In genomic region chr3:120678331-120678845, GRCh38 we compare ENCODE assay signal across 1 cellular context.
A peak's percentile ranks its signal among the peaks of the same experiment; 100 is the strongest.
TF ChIP-seq lines count a peak whose summit lies in the region.

No MANE protein-coding gene starts in this region.

TF ChIP-seq in K562, 482 proteins besides CTCF, POLR2A, EP300 and RAD21 (continued from another document):
- TF ChIP-seq MAFG (tag; conservative IDR thresholded peaks at IDR 0.05) = peak; percentile 94
